8 cellular contexts compared by ENCODE assay signal in the genomic region with DNA sequence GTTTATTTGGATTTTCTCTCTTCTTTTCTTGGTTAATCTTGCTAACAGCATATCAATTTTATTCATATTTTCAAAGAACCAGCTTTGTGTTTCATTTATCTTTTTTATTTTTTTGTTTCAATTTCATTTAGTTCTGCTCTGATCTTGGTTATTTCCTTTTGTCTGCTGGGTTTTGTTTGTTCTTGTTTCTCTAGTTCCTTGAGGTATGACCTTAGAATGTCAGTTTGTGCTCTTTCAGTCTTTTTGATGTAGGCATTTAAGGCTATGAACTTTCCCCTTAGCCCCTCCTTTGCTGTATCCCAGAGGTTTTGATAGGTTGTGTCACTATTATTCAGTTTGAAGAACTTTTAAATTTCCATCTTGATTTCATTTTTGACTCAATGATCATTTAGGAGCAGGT. TPM values are rescaled to one million over a fixed set of nuclear protein-coding genes. Genes with fewer than 3 reads are reported as not detected.
DNase-seq lines count a peak whose midpoint lies in the region; ATAC-seq and TF ChIP-seq lines count a peak whose summit lies in the region.
"Not testable (repeated sequence)": the region's sequence is repeated elsewhere in the genome, so short reads cannot be mapped to it uniquely, and the experiment has no call there.

No MANE protein-coding gene starts in this region.

- peaks cover 0 to 18% of the 10 kb centered on the region in 2 donors for H3K4me1 ChIP-seq in naive thymus-derived CD4-positive, alpha-beta T cell (ENCODE audit: control insufficient read depth in 2 of 2, insufficient read depth in 2 of 2, low read length in 2 of 2)

- H3K27ac ChIP-seq in CD4-positive, alpha-beta T cell (ENCODE audit: low read depth, low read length), result peak overlapping the region; percentile 10
- peak overlapping the region; percentile 29 for H3K27ac ChIP-seq in KOPT-K1 (ENCODE audit: low read depth, low read length, poor library complexity, severe bottlenecking)
- peak overlapping the region; percentile 44 for H3K27ac ChIP-seq in naive thymus-derived CD4-positive, alpha-beta T cell (ENCODE audit: low read depth, low read length)

- peaks cover 40% of the 10 kb centered on the region for H3K4me1 Mint-ChIP-seq in CD4-positive, alpha-beta T cell (ENCODE audit: low read depth)
- H3K4me1 Mint-ChIP-seq in activated CD4-positive, alpha-beta T cell treated with anti-CD3 and anti-CD28 coated beads for 36 hours, result peaks cover 19% of the 10 kb centered on the region
- H3K4me1 Mint-ChIP-seq in activated T-cell treated with anti-CD3 and anti-CD28 coated beads, Interleukin-2, amount 50 U/mL, for 24 hours (ENCODE audit: low read depth), result peaks cover 24% of the 10 kb centered on the region
- peaks cover 43% of the 10 kb centered on the region for H3K4me1 Mint-ChIP-seq in activated naive CD4-positive, alpha-beta T cell treated with anti-CD3 and anti-CD28 coated beads, Interleukin-2, amount 50 U/mL, for 24 hours
- peaks cover 15% of the 10 kb centered on the region for H3K4me1 Mint-ChIP-seq in central memory CD8-positive, alpha-beta T cell
- peaks cover 17 to 38% (median 37%) of the 10 kb centered on the region in 7 donors for H3K4me1 Mint-ChIP-seq in naive thymus-derived CD4-positive, alpha-beta T cell
- H3K4me1 Mint-ChIP-seq in stimulated activated effector memory CD8-positive, alpha-beta T cell treated with anti-CD3 and anti-CD28 coated beads, Interleukin-12 subunit alpha, Interleukin-12 subunit beta, amount 100 ng/mL, for 72 hours, result peaks cover 21% of the 10 kb centered on the region

- not testable (repeated sequence) for H3K27me3 ChIP-seq in CD4-positive, alpha-beta T cell (ENCODE audit: control insufficient read depth, insufficient read depth, low read length); naive thymus-derived CD4-positive, alpha-beta T cell (ENCODE audit: control insufficient read depth in 2 of 2, insufficient read depth in 2 of 2, low read length in 2 of 2)

- H3K36me3 Mint-ChIP-seq in CD4-positive, alpha-beta T cell (ENCODE audit: low read depth), result peaks cover 26% of the 10 kb centered on the region
- H3K36me3 Mint-ChIP-seq in activated CD4-positive, alpha-beta T cell treated with anti-CD3 and anti-CD28 coated beads for 36 hours (ENCODE audit: low read depth); activated T-cell treated with anti-CD3 and anti-CD28 coated beads, Interleukin-2, amount 50 U/mL, for 24 hours (ENCODE audit: low read depth); central memory CD8-positive, alpha-beta T cell (ENCODE audit: insufficient read depth); stimulated activated effector memory CD8-positive, alpha-beta T cell treated with anti-CD3 and anti-CD28 coated beads, Interleukin-12 subunit alpha, Interleukin-12 subunit beta, amount 100 ng/mL, for 72 hours: not testable (repeated sequence)
- peaks cover 15% of the 10 kb centered on the region for H3K36me3 Mint-ChIP-seq in activated naive CD4-positive, alpha-beta T cell treated with anti-CD3 and anti-CD28 coated beads, Interleukin-2, amount 50 U/mL, for 24 hours
- H3K36me3 Mint-ChIP-seq in naive thymus-derived CD4-positive, alpha-beta T cell, result peaks cover 9 to 51% (median 15%) of the 10 kb centered on the region in 5 donors

- not testable (repeated sequence) for ATAC-seq in CD4-positive, alpha-beta T cell (ENCODE audit: poor library complexity); activated CD4-positive, alpha-beta T cell treated with anti-CD3 and anti-CD28 coated beads for 36 hours; central memory CD8-positive, alpha-beta T cell (replicated peaks; ENCODE audit: extremely low read depth, poor library complexity, severe bottlenecking); naive thymus-derived CD4-positive, alpha-beta T cell; stimulated activated effector memory CD8-positive, alpha-beta T cell treated with anti-CD3 and anti-CD28 coated beads, Interleukin-12 subunit alpha, Interleukin-12 subunit beta, amount 100 ng/mL, for 72 hours

- not testable (repeated sequence) for H3K9me3 ChIP-seq in CD4-positive, alpha-beta T cell (ENCODE audit: control insufficient read depth, low read length); naive thymus-derived CD4-positive, alpha-beta T cell (ENCODE audit: control insufficient read depth in 2 of 3, low read length in 3 of 3)
- peaks cover 20% of the 10 kb centered on the region for H3K9me3 ChIP-seq in KOPT-K1 (ENCODE audit: insufficient read depth, low read length, poor library complexity, severe bottlenecking)

- H3K27ac Mint-ChIP-seq in CD4-positive, alpha-beta T cell, result peak overlapping the region; percentile 77
- peak overlapping the region; percentile 77 for H3K27ac Mint-ChIP-seq in activated CD4-positive, alpha-beta T cell treated with anti-CD3 and anti-CD28 coated beads for 36 hours
- peak overlapping the region; percentile 65 for H3K27ac Mint-ChIP-seq in activated T-cell treated with anti-CD3 and anti-CD28 coated beads, Interleukin-2, amount 50 U/mL, for 24 hours
- peak overlapping the region; percentile 93 for H3K27ac Mint-ChIP-seq in activated naive CD4-positive, alpha-beta T cell treated with anti-CD3 and anti-CD28 coated beads, Interleukin-2, amount 50 U/mL, for 24 hours
- peak overlapping the region; percentile 81 for H3K27ac Mint-ChIP-seq in central memory CD8-positive, alpha-beta T cell (ENCODE audit: low read depth)
- H3K27ac Mint-ChIP-seq in naive thymus-derived CD4-positive, alpha-beta T cell, result peak overlapping the region; percentile 62 to 96 (median 90)
- H3K27ac Mint-ChIP-seq in stimulated activated effector memory CD8-positive, alpha-beta T cell treated with anti-CD3 and anti-CD28 coated beads, Interleukin-12 subunit alpha, Interleukin-12 subunit beta, amount 100 ng/mL, for 72 hours, result peak overlapping the region; percentile 78

- POLR2A ChIA-PET in CD4-positive, alpha-beta T cell (lab: Charles Lee), result interaction anchor here (0.6 to 2.3 kb wide), 13 partner anchors 8 to 331 kb away, joined by 3 to 28 read pairs (median 4); partner anchors contain the start of genes AMZ2, ARSG and SLC16A6
- POLR2A ChIA-PET in activated CD4-positive, alpha-beta T cell treated with anti-CD3 and anti-CD28 coated beads for 36 hours (lab: Charles Lee), result not testable (repeated sequence)
- POLR2A ChIA-PET in naive thymus-derived CD4-positive, alpha-beta T cell (lab: Charles Lee), result interaction anchor here (0.9 to 4.8 kb wide), 9 partner anchors 15 to 231 kb away, joined by 3 to 50 read pairs (median 5); partner anchors contain the start of genes AMZ2, ARSG and SLC16A6

- not testable (repeated sequence) for H3K36me3 ChIP-seq in KOPT-K1 (ENCODE audit: insufficient read depth, low read length); naive thymus-derived CD4-positive, alpha-beta T cell (ENCODE audit: control insufficient read depth in 2 of 3, insufficient read depth in 3 of 3, low read length in 3 of 3)

- peak overlapping the region; percentile 90 for H3K4me3 Mint-ChIP-seq in CD4-positive, alpha-beta T cell
- H3K4me3 Mint-ChIP-seq in activated CD4-positive, alpha-beta T cell treated with anti-CD3 and anti-CD28 coated beads for 36 hours, result peak overlapping the region; percentile 82
- peak overlapping the region; percentile 89 for H3K4me3 Mint-ChIP-seq in activated T-cell treated with anti-CD3 and anti-CD28 coated beads, Interleukin-2, amount 50 U/mL, for 24 hours
- H3K4me3 Mint-ChIP-seq in activated naive CD4-positive, alpha-beta T cell treated with anti-CD3 and anti-CD28 coated beads, Interleukin-2, amount 50 U/mL, for 24 hours, result peak overlapping the region; percentile 90
- peak overlapping the region; percentile 97 for H3K4me3 Mint-ChIP-seq in central memory CD8-positive, alpha-beta T cell
- peak overlapping the region; percentile 79 to 98 (median 91) for H3K4me3 Mint-ChIP-seq in naive thymus-derived CD4-positive, alpha-beta T cell
- peak overlapping the region; percentile 87 for H3K4me3 Mint-ChIP-seq in stimulated activated effector memory CD8-positive, alpha-beta T cell treated with anti-CD3 and anti-CD28 coated beads, Interleukin-12 subunit alpha, Interleukin-12 subunit beta, amount 100 ng/mL, for 72 hours

- not testable (repeated sequence) for H3K27me3 Mint-ChIP-seq in CD4-positive, alpha-beta T cell; activated CD4-positive, alpha-beta T cell treated with anti-CD3 and anti-CD28 coated beads for 36 hours; activated T-cell treated with anti-CD3 and anti-CD28 coated beads, Interleukin-2, amount 50 U/mL, for 24 hours; activated naive CD4-positive, alpha-beta T cell treated with anti-CD3 and anti-CD28 coated beads, Interleukin-2, amount 50 U/mL, for 24 hours; central memory CD8-positive, alpha-beta T cell; naive thymus-derived CD4-positive, alpha-beta T cell

- CTCF ChIA-PET in CD4-positive, alpha-beta T cell (lab: Charles Lee), result interaction anchor here (1.1 to 1.6 kb wide), 2 partner anchors 17 to 214 kb away, joined by 3 to 5 read pairs; no protein-coding TSS in a partner anchor
- CTCF ChIA-PET in activated CD4-positive, alpha-beta T cell treated with anti-CD3 and anti-CD28 coated beads for 36 hours (lab: Charles Lee), result interaction anchor here (0.9 to 1.6 kb wide), 4 partner anchors 16 to 122 kb away, joined by 3 to 6 read pairs (median 3); no protein-coding TSS in a partner anchor
- CTCF ChIA-PET in naive thymus-derived CD4-positive, alpha-beta T cell (lab: Charles Lee), result interaction anchor here (1.5 kb wide), 1 partner anchor 68 kb away, joined by 4 read pairs; no protein-coding TSS in a partner anchor

- intact Hi-C loops in CD4-positive, alpha-beta T cell (cut with DNase I, micrococcal nuclease), result loop anchor here in 1 of 2 experiments (1.0 to 2.0 kb wide), 2 partner anchors 22 to 124 kb away; partner anchors contain the start of genes ARSG and SLC16A6
- intact Hi-C loops in activated CD4-positive, alpha-beta T cell treated with anti-CD3 and anti-CD28 coated beads for 36 hours (cut with DNase I, micrococcal nuclease), result loop anchor here in 1 of 2 experiments (1.0 to 2.0 kb wide), 2 partner anchors 14 to 42 kb away; partner anchors contain the start of gene WIPI1
- intact Hi-C loops in naive thymus-derived CD4-positive, alpha-beta T cell (cut with micrococcal nuclease), result loop anchor here (1.0 to 5.0 kb wide), 6 partner anchors 16 to 124 kb away; partner anchors contain the start of genes ARSG (in 1 of the 2) and SLC16A6 (in 1 of the 2)

- TF ChIP-seq CTCF in CD4-positive, alpha-beta T cell (IDR thresholded peaks at IDR 0.05), result not testable (repeated sequence)

- DNase-seq in CD4-positive, alpha-beta T cell; activated CD4-positive, alpha-beta T cell treated with anti-CD3 and anti-CD28 coated beads for 36 hours; activated T-cell treated with anti-CD3 and anti-CD28 coated beads, Interleukin-2, amount 50 U/mL, for 24 hours; central memory CD8-positive, alpha-beta T cell (ENCODE audit: low spot score in 2 of 2); stimulated activated effector memory CD8-positive, alpha-beta T cell treated with anti-CD3 and anti-CD28 coated beads, Interleukin-12 subunit alpha, Interleukin-12 subunit beta, amount 100 ng/mL, for 72 hours (ENCODE audit: low spot score in 2 of 2): not testable (repeated sequence)
- peak in 7 of 9 donors; percentile 40 to 78 (median 71) for DNase-seq in naive thymus-derived CD4-positive, alpha-beta T cell

- not testable (repeated sequence) for H3K9me3 Mint-ChIP-seq in CD4-positive, alpha-beta T cell; activated T-cell treated with anti-CD3 and anti-CD28 coated beads, Interleukin-2, amount 50 U/mL, for 24 hours; activated naive CD4-positive, alpha-beta T cell treated with anti-CD3 and anti-CD28 coated beads, Interleukin-2, amount 50 U/mL, for 24 hours; central memory CD8-positive, alpha-beta T cell; stimulated activated effector memory CD8-positive, alpha-beta T cell treated with anti-CD3 and anti-CD28 coated beads, Interleukin-12 subunit alpha, Interleukin-12 subunit beta, amount 100 ng/mL, for 72 hours
- H3K9me3 Mint-ChIP-seq in activated CD4-positive, alpha-beta T cell treated with anti-CD3 and anti-CD28 coated beads for 36 hours (ENCODE audit: low read depth), result peaks cover 14% of the 10 kb centered on the region
- H3K9me3 Mint-ChIP-seq in naive thymus-derived CD4-positive, alpha-beta T cell, result peaks cover 8 to 38% (median 15%) of the 10 kb centered on the region in 11 donors

- H3K4me3 ChIP-seq in naive thymus-derived CD4-positive, alpha-beta T cell (ENCODE audit: low read length), result peak overlapping the region; percentile 32

RNA-seq across cellular contexts. Expression of gene WIPI1, which starts 42.4 kb away (rescaled TPM):
- 1 to 10 TPM; 2.0 to 2.6 TPM for total RNA-seq in CD4-positive, alpha-beta T cell
- total RNA-seq in activated CD4-positive, alpha-beta T cell treated with anti-CD3 and anti-CD28 coated beads for 36 hours, result 10 to 100 TPM; 14.0 to 17.6 TPM
- 10 to 100 TPM in 2 of 5 experiments, 1 to 10 TPM in 3; 3.6 to 16.5 (median 4.9) TPM for total RNA-seq in naive thymus-derived CD4-positive, alpha-beta T cell
- polyA plus RNA-seq in naive thymus-derived CD4-positive, alpha-beta T cell, result 1 to 10 TPM; 1.7 to 2.0 TPM
